In genomic region chr19:58536852-58537798, GRCh38 we compare ENCODE assay signal across 18 cellular contexts. TPM values are rescaled to one million over a fixed set of nuclear protein-coding genes. Genes with fewer than 3 reads are reported as not detected.
A peak's percentile ranks its signal among the peaks of the same experiment; 100 is the strongest.
DNase-seq lines count a peak whose midpoint lies in the region; ATAC-seq and TF ChIP-seq lines count a peak whose summit lies in the region.
"Had no signal": no experiment of that assay in that cellular context is flagged by ENCODE, and none has a peak within 500 bp of the region (broad histone marks: within the 10 kb centered on the region; RNA-seq: fewer than 3 reads in every experiment).

No MANE protein-coding gene starts in this region.

- H3K4me3 Mint-ChIP-seq in activated naive CD4-positive, alpha-beta T cell treated with anti-CD3 and anti-CD28 coated beads, Interleukin-2, amount 10 ng/mL, durations not matched to agents 7 days and 5 days, result no peak overlapping the region
- H3K4me3 Mint-ChIP-seq in stimulated activated effector memory CD8-positive, alpha-beta T cell treated with anti-CD3 and anti-CD28 coated beads, Interleukin-12 subunit alpha, Interleukin-12 subunit beta, amount 100 ng/mL, for 72 hours, result peak overlapping the region; percentile 66
- peak overlapping the region in 1 of 2 donors; percentile 82 for H3K4me3 Mint-ChIP-seq in stimulated activated naive B cell treated with anti-CD40 and anti-IgM and Interleukin-4, amounts not matched to agents 10 μg/mL and 1 μg/mL and 100 μg/mL, for 72 hours

- H2AFZ ChIP-seq in PC-9, result no peak overlapping the region

- no peak for TF ChIP-seq CTCF in PC-9 (conservative IDR thresholded peaks at IDR 0.05)

- peak overlapping the region; percentile 14 for H3K27ac Mint-ChIP-seq in activated naive CD4-positive, alpha-beta T cell treated with anti-CD3 and anti-CD28 coated beads, Interleukin-2, amount 10 ng/mL, durations not matched to agents 7 days and 5 days
- no peak overlapping the region for H3K27ac Mint-ChIP-seq in stimulated activated effector memory CD8-positive, alpha-beta T cell treated with anti-CD3 and anti-CD28 coated beads, Interleukin-12 subunit alpha, Interleukin-12 subunit beta, amount 100 ng/mL, for 72 hours
- no peak overlapping the region for H3K27ac Mint-ChIP-seq in stimulated activated naive B cell treated with anti-CD40 and anti-IgM and Interleukin-4, amounts not matched to agents 10 μg/mL and 1 μg/mL and 100 μg/mL, for 72 hours

- no peaks in the 10 kb centered on the region for H3K79me2 ChIP-seq in PC-9 (ENCODE audit: low read depth)

- H3K9me3 ChIP-seq in PC-9 (ENCODE audit: insufficient read depth, low read depth), result no peaks in the 10 kb centered on the region
- H3K9me3 ChIP-seq: breast epithelium, esophagus muscularis mucosa had no signal

- intact Hi-C loops in PC-9 (cut with micrococcal nuclease; ENCODE audit: unreplicated experiment), result no loop called here

- ATAC-seq in esophagus mucosa (peak; percentile 48), GM21529 (IDR thresholded peaks at IDR 0.05; ENCODE audit: unreplicated experiment) (no peak)
- ATAC-seq in stimulated activated effector memory CD8-positive, alpha-beta T cell treated with anti-CD3 and anti-CD28 coated beads, Interleukin-12 subunit alpha, Interleukin-12 subunit beta, amount 100 ng/mL, for 72 hours, result peak; percentile 13
- ATAC-seq in stimulated activated naive B cell treated with anti-CD40 and anti-IgM and Interleukin-4, amounts not matched to agents 10 μg/mL and 1 μg/mL and 100 μg/mL, for 72 hours (replicated peaks), result no peak

- H4K20me1 ChIP-seq in PC-9 (ENCODE audit: insufficient read depth), result no peaks in the 10 kb centered on the region

- H3K4me1 Mint-ChIP-seq in activated naive CD4-positive, alpha-beta T cell treated with anti-CD3 and anti-CD28 coated beads, Interleukin-2, amount 10 ng/mL, durations not matched to agents 7 days and 5 days, result peaks cover 23% of the 10 kb centered on the region
- peaks cover 5% of the 10 kb centered on the region for H3K4me1 Mint-ChIP-seq in stimulated activated effector memory CD8-positive, alpha-beta T cell treated with anti-CD3 and anti-CD28 coated beads, Interleukin-12 subunit alpha, Interleukin-12 subunit beta, amount 100 ng/mL, for 72 hours
- peaks cover 8 to 17% of the 10 kb centered on the region in 2 donors for H3K4me1 Mint-ChIP-seq in stimulated activated naive B cell treated with anti-CD40 and anti-IgM and Interleukin-4, amounts not matched to agents 10 μg/mL and 1 μg/mL and 100 μg/mL, for 72 hours

- H3K4me2 ChIP-seq in PC-9, result peak overlapping the region; percentile 63; the same call in 1 of the 2 replicates

- H3K9me3 Mint-ChIP-seq in activated naive CD4-positive, alpha-beta T cell treated with anti-CD3 and anti-CD28 coated beads, Interleukin-2, amount 10 ng/mL, durations not matched to agents 7 days and 5 days, result no peaks in the 10 kb centered on the region
- H3K9me3 Mint-ChIP-seq in stimulated activated effector memory CD8-positive, alpha-beta T cell treated with anti-CD3 and anti-CD28 coated beads, Interleukin-12 subunit alpha, Interleukin-12 subunit beta, amount 100 ng/mL, for 72 hours, result no peaks in the 10 kb centered on the region
- no peaks in the 10 kb centered on the region for H3K9me3 Mint-ChIP-seq in stimulated activated naive B cell treated with anti-CD40 and anti-IgM and Interleukin-4, amounts not matched to agents 10 μg/mL and 1 μg/mL and 100 μg/mL, for 72 hours

- POLR2A ChIA-PET in PC-9 (lab: Charles Lee; ENCODE audit: unreplicated experiment), result interaction anchor here (0.6 kb wide), 1 partner anchor 1538 kb away, joined by 3 read pairs; no protein-coding TSS in a partner anchor

- no peaks in the 10 kb centered on the region for H3K4me1 ChIP-seq in PC-9 (replicated peaks; ENCODE audit: insufficient read depth)
- H3K4me1 ChIP-seq: SJSA1 had no signal

- no peak overlapping the region for H3K4me3 ChIP-seq in PC-9
- H3K4me3 ChIP-seq: SJSA1 had no signal

- H3K9me2 ChIP-seq in PC-9 (ENCODE audit: insufficient read depth), result no peaks in the 10 kb centered on the region

- BruUV-seq in PC-9 (replicated peaks; lab: Mats Ljungman, UMichigan), result no TSS peak

- H3K36me3 Mint-ChIP-seq in activated naive CD4-positive, alpha-beta T cell treated with anti-CD3 and anti-CD28 coated beads, Interleukin-2, amount 10 ng/mL, durations not matched to agents 7 days and 5 days, result no peaks in the 10 kb centered on the region
- H3K36me3 Mint-ChIP-seq in stimulated activated effector memory CD8-positive, alpha-beta T cell treated with anti-CD3 and anti-CD28 coated beads, Interleukin-12 subunit alpha, Interleukin-12 subunit beta, amount 100 ng/mL, for 72 hours, result no peaks in the 10 kb centered on the region
- H3K36me3 Mint-ChIP-seq in stimulated activated naive B cell treated with anti-CD40 and anti-IgM and Interleukin-4, amounts not matched to agents 10 μg/mL and 1 μg/mL and 100 μg/mL, for 72 hours, result no peaks in the 10 kb centered on the region

- H3K27ac ChIP-seq in PC-9, result no peak overlapping the region
- H3K27ac ChIP-seq: dorsolateral prefrontal cortex, esophagus muscularis mucosa, GM23248, SJSA1 had no signal

- CTCF ChIA-PET in activated naive CD4-positive, alpha-beta T cell treated with anti-CD3 and anti-CD28 coated beads, Interleukin-2, amount 10 ng/mL, durations not matched to agents 7 days and 5 days (lab: Charles Lee), result no interaction called here
- CTCF ChIA-PET in PC-9 (lab: Charles Lee), result no interaction called here

- H3F3A ChIP-seq in PC-9 (ENCODE audit: insufficient read depth, low read depth), result no peaks in the 10 kb centered on the region

- peaks cover 18% of the 10 kb centered on the region; the same call in 1 of the 2 replicates for H3K27me3 ChIP-seq in PC-9 (ENCODE audit: insufficient read depth, low read depth)
- H3K27me3 ChIP-seq: breast epithelium had no signal

- no peaks in the 10 kb centered on the region for H3K36me3 ChIP-seq in PC-9 (ENCODE audit: low read depth)
- H3K36me3 ChIP-seq: breast epithelium, esophagus muscularis mucosa, SJSA1 had no signal

- no peak for DNase-seq in activated naive CD4-positive, alpha-beta T cell treated with anti-CD3 and anti-CD28 coated beads, Interleukin-2, amount 10 ng/mL, durations not matched to agents 7 days and 5 days
- DNase-seq in activated naive CD4-positive, alpha-beta T cell (lab: John Stamatoyannopoulos, UW), result no peak
- no peak for DNase-seq in PC-9
- DNase-seq in stimulated activated effector memory CD8-positive, alpha-beta T cell treated with anti-CD3 and anti-CD28 coated beads, Interleukin-12 subunit alpha, Interleukin-12 subunit beta, amount 100 ng/mL, for 72 hours (ENCODE audit: low spot score in 2 of 2), result no peak
- no peak for DNase-seq in NCI-H1092 treated with DMSO at 0.1 percent for 48 hours (lab: John Stamatoyannopoulos, UW)
- DNase-seq in stimulated activated naive B cell treated with anti-CD40 and anti-IgM and Interleukin-4, amounts not matched to agents 10 μg/mL and 1 μg/mL and 100 μg/mL, for 72 hours, result no peak
- DNase-seq: activated CD8-positive, alpha-beta memory T cell treated with anti-CD3 and anti-CD28 coated beads for 24 hours; COR-L47; dorsolateral prefrontal cortex; GM23248; islet precursor cell; NCI-H187 treated with DMSO at 0.1 percent for 48 hours; right cardiac atrium had no signal

- peaks cover 54% of the 10 kb centered on the region for H3K27me3 Mint-ChIP-seq in activated naive CD4-positive, alpha-beta T cell treated with anti-CD3 and anti-CD28 coated beads, Interleukin-2, amount 10 ng/mL, durations not matched to agents 7 days and 5 days
- peaks cover 28 to 32% of the 10 kb centered on the region in 2 donors for H3K27me3 Mint-ChIP-seq in stimulated activated naive B cell treated with anti-CD40 and anti-IgM and Interleukin-4, amounts not matched to agents 10 μg/mL and 1 μg/mL and 100 μg/mL, for 72 hours

RNA-seq across cellular contexts. Expression of gene TRIM28, which starts 6.7 kb away (rescaled TPM):
- total RNA-seq in PC-9 (2021) (311 and 322 TPM in 2 replicates), esophagus mucosa (204 TPM)

RNA-seq across cellular contexts. Expression of gene ZBTB45, which starts 17.5 kb away (rescaled TPM):
- total RNA-seq in PC-9 (2021) (8.1 and 8.9 TPM in 2 replicates), esophagus mucosa (8.0 TPM)

RNA-seq across cellular contexts. Expression of gene CHMP2A, which starts 17.8 kb away (rescaled TPM):
- 149 and 186 TPM in 2 replicates for total RNA-seq in PC-9 (2021)
- 98.8 TPM for total RNA-seq in esophagus mucosa

RNA-seq across cellular contexts. Expression of gene UBE2M, which starts 21.3 kb away (rescaled TPM):
- total RNA-seq in PC-9 (2021) (not detected in 2 replicates), esophagus mucosa (52.8 TPM)

RNA-seq across cellular contexts. Expression of gene SLC27A5, which starts 25.3 kb away (rescaled TPM):
- total RNA-seq in PC-9 (2021) (8.4 and 9.2 TPM in 2 replicates), esophagus mucosa (6.4 TPM)

Comparison
In these comparisons a context has a peak if more than half of its experiments do, and no peak if none do; other contexts are left out.
1. ATAC-seq: peak in esophagus mucosa (single experiment) and stimulated activated effector memory CD8-positive, alpha-beta T cell treated with anti-CD3 and anti-CD28 coated beads, Interleukin-12 subunit alpha, Interleukin-12 subunit beta, amount 100 ng/mL, for 72 hours (single experiment); none in GM21529 (single experiment) and stimulated activated naive B cell treated with anti-CD40 and anti-IgM and Interleukin-4, amounts not matched to agents 10 μg/mL and 1 μg/mL and 100 μg/mL, for 72 hours (0 of 2).